8 cellular contexts compared by ENCODE assay signal in the genomic region with DNA sequence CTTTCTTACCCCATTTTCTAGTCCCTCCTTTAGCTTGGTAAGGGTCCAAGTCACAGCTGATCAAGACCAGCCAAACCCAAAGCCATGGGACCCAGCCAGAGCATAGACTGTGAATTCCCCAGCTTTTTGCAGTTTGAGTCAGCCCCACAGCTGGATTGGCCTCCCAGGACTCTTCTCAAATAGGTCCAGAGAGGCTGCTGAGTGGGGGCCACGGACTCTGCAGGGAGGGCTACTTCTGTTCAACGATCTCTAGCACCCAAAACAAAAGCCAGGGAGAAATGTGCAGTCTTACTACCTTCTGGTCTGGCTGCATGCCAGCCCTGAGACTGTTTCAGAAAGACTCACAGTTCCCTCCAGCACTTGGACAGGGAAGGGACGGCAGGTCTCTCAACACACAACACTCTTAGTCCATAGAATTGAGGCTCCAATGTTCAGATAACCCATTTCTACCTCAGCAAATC. TPM values are rescaled to one million over a fixed set of nuclear protein-coding genes. Genes with fewer than 3 reads are reported as not detected.
DNase-seq lines count a peak whose midpoint lies in the region; TF ChIP-seq lines count a peak whose summit lies in the region.

No MANE protein-coding gene starts in this region.

- H3K36me3 Mint-ChIP-seq in activated naive CD4-positive, alpha-beta T cell treated with anti-CD3 and anti-CD28 coated beads for 36 hours (ENCODE audit: low read depth), result peaks cover 36% of the 10 kb centered on the region
- peaks cover 27% of the 10 kb centered on the region for H3K36me3 Mint-ChIP-seq in Caco-2 (ENCODE audit: insufficient read depth, unreplicated experiment)

- no peak for TF ChIP-seq POLR2A in suprapubic skin (IDR thresholded peaks at IDR 0.05)

- BruUV-seq in Caco-2 (replicated peaks; lab: Mats Ljungman, UMichigan), result no TSS peak

- peak overlapping the region; percentile 93 for H3K27ac Mint-ChIP-seq in activated naive CD4-positive, alpha-beta T cell treated with anti-CD3 and anti-CD28 coated beads for 36 hours
- no peak overlapping the region for H3K27ac Mint-ChIP-seq in Caco-2 (ENCODE audit: unreplicated experiment)

- H2BK15ac ChIP-seq in mesendoderm (replicated peaks; ENCODE audit: low read depth), result no peak overlapping the region

- peak overlapping the region; percentile 98 for H3K4me3 Mint-ChIP-seq in activated naive CD4-positive, alpha-beta T cell treated with anti-CD3 and anti-CD28 coated beads for 36 hours
- H3K4me3 Mint-ChIP-seq in Caco-2 (ENCODE audit: unreplicated experiment), result no peak overlapping the region

- no peaks in the 10 kb centered on the region for H3K79me2 ChIP-seq in mesendoderm (ENCODE audit: control insufficient read depth, insufficient read depth, low read length)

- DNase-seq in activated naive CD4-positive, alpha-beta T cell treated with anti-CD3 and anti-CD28 coated beads for 36 hours, result peak; percentile 67
- no peak for DNase-seq in activated naive CD4-positive, alpha-beta T cell treated with anti-CD3 and anti-CD28 coated beads, Interleukin-2, amount 50 U/mL, for 16 hours
- DNase-seq in RKO (ENCODE audit: low spot score) (peak; percentile 12), epithelial cell of proximal tubule (ENCODE audit: low read depth) (no peak), suprapubic skin (ENCODE audit: low spot score in 2 of 2) (no peak), mesendoderm (no peak), Caco-2 (no peak), HEK293T (ENCODE audit: extremely low spot score) (no peak)

- no peak for TF ChIP-seq EP300 in suprapubic skin (IDR thresholded peaks at IDR 0.05)

- 0% methylated on average over 3 of the region's 3 CpGs for WGBS in suprapubic skin
- no CpG with 5 or more reads among the region's 3 CpGs for WGBS in mesendoderm (ENCODE audit: extremely low coverage, insufficient coverage, low lambda C conversion rate)

- peak overlapping the region; percentile 88 for H3K27ac ChIP-seq in suprapubic skin
- H3K27ac ChIP-seq in mesendoderm (ENCODE audit: low read depth, low read length), result no peak overlapping the region

- H2BK5ac ChIP-seq in mesendoderm (ENCODE audit: low read length), result no peak overlapping the region

- POLR2A ChIA-PET in Caco-2 (lab: Charles Lee), result no interaction called here
- POLR2A ChIA-PET in HEK293T (lab: Yijun Ruan, JAX), result no interaction called here

- H3K27me3 Mint-ChIP-seq in activated naive CD4-positive, alpha-beta T cell treated with anti-CD3 and anti-CD28 coated beads for 36 hours (ENCODE audit: low read depth), result peaks cover 19% of the 10 kb centered on the region
- H3K27me3 Mint-ChIP-seq in Caco-2 (ENCODE audit: insufficient read depth, unreplicated experiment), result no peaks in the 10 kb centered on the region

- H4K8ac ChIP-seq in mesendoderm (ENCODE audit: low read depth, low read length), result no peak overlapping the region

- H4K5ac ChIP-seq in mesendoderm (ENCODE audit: low read length), result no peak overlapping the region

- H3K27me3 ChIP-seq in suprapubic skin (no peaks in the 10 kb centered on the region), mesendoderm (ENCODE audit: insufficient read depth, low read length, poor library complexity) (peaks cover 15% of the 10 kb centered on the region), Caco-2 (replicated peaks; ENCODE audit: control insufficient read depth, insufficient read depth, low read length) (no peaks in the 10 kb centered on the region; the same call in 1 of the 2 replicates)

- H3K23ac ChIP-seq in mesendoderm (ENCODE audit: low read length), result no peak overlapping the region

- H3K4me1 ChIP-seq in suprapubic skin, result peaks cover 56% of the 10 kb centered on the region
- no peaks in the 10 kb centered on the region for H3K4me1 ChIP-seq in mesendoderm (ENCODE audit: control insufficient read depth, low read depth, low read length)
- H3K4me1 ChIP-seq in Caco-2, result peaks cover 41% of the 10 kb centered on the region

- no peak overlapping the region for H3K9ac ChIP-seq in mesendoderm (ENCODE audit: low read length)

- H3K4me3 ChIP-seq in epithelial cell of proximal tubule (ENCODE audit: low read depth, low read length), result peak overlapping the region; percentile 68
- peak overlapping the region; percentile 67 for H3K4me3 ChIP-seq in suprapubic skin
- H3K4me3 ChIP-seq in mesendoderm (ENCODE audit: low read length), result no peak overlapping the region
- no peak overlapping the region for H3K4me3 ChIP-seq in Caco-2 (ENCODE audit: low read depth, low read length)

- no peaks in the 10 kb centered on the region for H3K36me3 ChIP-seq in suprapubic skin
- H3K36me3 ChIP-seq in mesendoderm (ENCODE audit: control insufficient read depth, insufficient read depth, low read length), result no peaks in the 10 kb centered on the region
- H3K36me3 ChIP-seq in Caco-2 (ENCODE audit: control insufficient read depth, insufficient read depth, low read length), result no peaks in the 10 kb centered on the region

- CTCF ChIA-PET in activated naive CD4-positive, alpha-beta T cell treated with anti-CD3 and anti-CD28 coated beads for 36 hours (lab: Charles Lee), result interaction anchor here (0.8 to 2.6 kb wide), 4 partner anchors 16 to 55 kb away, joined by 3 to 25 read pairs (median 4); no protein-coding TSS in a partner anchor
- CTCF ChIA-PET in Caco-2 (lab: Charles Lee), result no interaction called here
- CTCF ChIA-PET in HEK293T (lab: Yijun Ruan, JAX), result no interaction called here

- H3K4me1 Mint-ChIP-seq in activated naive CD4-positive, alpha-beta T cell treated with anti-CD3 and anti-CD28 coated beads for 36 hours (ENCODE audit: low read depth), result peaks cover 49% of the 10 kb centered on the region
- H3K4me1 Mint-ChIP-seq in Caco-2 (ENCODE audit: low read depth, unreplicated experiment), result peaks cover 49% of the 10 kb centered on the region

- H3K56ac ChIP-seq in mesendoderm (ENCODE audit: low read length), result no peak overlapping the region

- H3K4me2 ChIP-seq in mesendoderm (ENCODE audit: low read length), result no peak overlapping the region

- H3K18ac ChIP-seq in mesendoderm (ENCODE audit: low read length), result no peak overlapping the region

- no peak overlapping the region for H3K4ac ChIP-seq in mesendoderm (ENCODE audit: low read depth, low read length)

- H3K79me1 ChIP-seq in mesendoderm (ENCODE audit: low read length), result no peaks in the 10 kb centered on the region

- intact Hi-C loops in activated naive CD4-positive, alpha-beta T cell treated with anti-CD3 and anti-CD28 coated beads for 36 hours (cut with micrococcal nuclease), result loop anchor here (5.0 kb wide), 1 partner anchor 251 kb away; no protein-coding TSS in a partner anchor
- intact Hi-C loops in Caco-2 (cut with micrococcal nuclease; ENCODE audit: unreplicated experiment), result no loop called here

- TF ChIP-seq CTCF in epithelial cell of proximal tubule (conservative IDR thresholded peaks at IDR 0.05; ENCODE audit: low read depth, low read length) (no peak), suprapubic skin (IDR thresholded peaks at IDR 0.05) (no peak), Caco-2 (IDR thresholded peaks at IDR 0.05; ENCODE audit: insufficient read depth in 1 of 2, low read depth in 1 of 2, low read length in 1 of 2, severe bottlenecking in 1 of 2, unreplicated experiment in 1 of 2) (no peak)

- H3K9me3 Mint-ChIP-seq in activated naive CD4-positive, alpha-beta T cell treated with anti-CD3 and anti-CD28 coated beads for 36 hours, result no peaks in the 10 kb centered on the region
- no peaks in the 10 kb centered on the region for H3K9me3 Mint-ChIP-seq in Caco-2 (ENCODE audit: unreplicated experiment)

- no peak overlapping the region for H2AK5ac ChIP-seq in mesendoderm (ENCODE audit: low read length)

- no peak overlapping the region for H2BK120ac ChIP-seq in mesendoderm (ENCODE audit: low read depth, low read length)

- H3K9me3 ChIP-seq in suprapubic skin, result no peaks in the 10 kb centered on the region
- H3K9me3 ChIP-seq in Caco-2, result no peaks in the 10 kb centered on the region

TF ChIP-seq in HEK293T, 16 proteins besides CTCF, POLR2A, EP300 and RAD21:
- TF ChIP-seq CTBP1 (IDR thresholded peaks at IDR 0.05; ENCODE audit: borderline replicate concordance) (no peak), FOXA1 (IDR thresholded peaks at IDR 0.05) (no peak), BHLHE40 (IDR thresholded peaks at IDR 0.05; ENCODE audit: borderline replicate concordance) (no peak), L3MBTL2 (conservative IDR thresholded peaks at IDR 0.05) (no peak), TARDBP (IDR thresholded peaks at IDR 0.05) (no peak)
- TF ChIP-seq, protein P1, sequence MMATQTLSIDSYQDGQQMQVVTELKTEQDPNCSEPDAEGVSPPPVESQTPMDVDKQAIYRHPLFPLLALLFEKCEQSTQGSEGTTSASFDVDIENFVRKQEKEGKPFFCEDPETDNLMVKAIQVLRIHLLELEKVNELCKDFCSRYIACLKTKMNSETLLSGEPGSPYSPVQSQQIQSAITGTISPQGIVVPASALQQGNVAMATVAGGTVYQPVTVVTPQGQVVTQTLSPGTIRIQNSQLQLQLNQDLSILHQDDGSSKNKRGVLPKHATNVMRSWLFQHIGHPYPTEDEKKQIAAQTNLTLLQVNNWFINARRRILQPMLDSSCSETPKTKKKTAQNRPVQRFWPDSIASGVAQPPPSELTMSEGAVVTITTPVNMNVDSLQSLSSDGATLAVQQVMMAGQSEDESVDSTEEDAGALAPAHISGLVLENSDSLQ (IDR thresholded peaks at IDR 0.05), result no peak

RNA-seq across cellular contexts. Expression of a gene that starts 1.6 kb away (rescaled TPM):
- total RNA-seq in activated naive CD4-positive, alpha-beta T cell treated with anti-CD3 and anti-CD28 coated beads for 36 hours, result 10 to 100 TPM; 56.4 to 57.7 TPM
- total RNA-seq in epithelial cell of proximal tubule (4.7 and 6.7 TPM in 2 replicates), suprapubic skin (10 to 100 TPM; 36.7 to 47.9 (median 41.2) TPM), Caco-2 (2022) (13.6 and 15.4 TPM in 2 replicates)
- polyA plus RNA-seq in mesendoderm (2013, experiment 1 of 2), result 0.31 TPM
- 0.25 TPM for polyA plus RNA-seq in mesendoderm (2013, experiment 2 of 2)

Comparison
In these comparisons a context has a peak if more than half of its experiments do, and no peak if none do; other contexts are left out.
1. DNase-seq: peak in activated naive CD4-positive, alpha-beta T cell treated with anti-CD3 and anti-CD28 coated beads for 36 hours (single experiment) and RKO (single experiment); none in activated naive CD4-positive, alpha-beta T cell treated with anti-CD3 and anti-CD28 coated beads, Interleukin-2, amount 50 U/mL, for 16 hours (single experiment), epithelial cell of proximal tubule (single experiment), suprapubic skin (0 of 2), mesendoderm (single experiment), Caco-2 (0 of 2) and HEK293T (single experiment).
2. H3K4me3 ChIP-seq: peak in epithelial cell of proximal tubule (single experiment) and suprapubic skin (single experiment); none in mesendoderm (single experiment) and Caco-2 (single experiment).